In genomic region chr18:7224198-7224597, GRCh38 we compare ENCODE assay signal across 33 cellular contexts. TPM values are rescaled to one million over a fixed set of nuclear protein-coding genes. Genes with fewer than 3 reads are reported as not detected.
"Had no signal": no experiment of that assay in that cellular context is flagged by ENCODE, and none has a peak within 500 bp of the region (broad histone marks: within the 10 kb centered on the region; RNA-seq: fewer than 3 reads in every experiment).

No MANE protein-coding gene starts in this region.

- H3K4me1 Mint-ChIP-seq: activated CD4-positive, alpha-beta memory T cell treated with anti-CD3 and anti-CD28 coated beads, Interleukin-2, amount 10 ng/mL, durations not matched to agents 7 days and 5 days; activated CD4-positive, alpha-beta T cell treated with anti-CD3 and anti-CD28 coated beads for 36 hours; activated T-helper 17 cell treated with anti-CD3 and anti-CD28 coated beads, Interleukin-2, amount 50 U/mL, for 72 hours; central memory CD8-positive, alpha-beta T cell; T-cell had no signal

- DNase-seq: activated CD4-positive, alpha-beta memory T cell treated with anti-CD3 and anti-CD28 coated beads, Interleukin-2, amount 10 ng/mL, durations not matched to agents 7 days and 5 days; activated CD4-positive, alpha-beta T cell treated with anti-CD3 and anti-CD28 coated beads for 36 hours; activated CD4-positive, alpha-beta T cell treated with anti-CD3 and anti-CD28 coated beads, Interleukin-2, amount 50 U/mL, for 1 hour; activated gamma-delta T cell; activated naive CD4-positive, alpha-beta T cell treated with anti-CD3 and anti-CD28 coated beads for 36 hours; activated T-cell treated with anti-CD3 and anti-CD28 coated beads for 4 hours; activated T-cell treated with anti-CD3 and anti-CD28 coated beads, Interleukin-2, amount 50 U/mL, for 48 hours; amygdala; Kasumi-1; KBM-7; NCI-H1105 treated with DMSO at 0.1 percent for 48 hours; NCI-H1436 treated with DMSO at 0.1 percent for 48 hours; NCI-H187; NCI-H2081 treated with DMSO at 0.1 percent for 48 hours; NCI-H2171 treated with DMSO at 0.1 percent for 48 hours; NCI-H226; NCI-H510A treated with DMSO at 0.1 percent for 48 hours; NCI-H774; NK-92 treated with Interleukin-12 subunit alpha and Interleukin-12 subunit beta, amount 100 ng/mL, for 24 hours; OCI-M1; RPMI8226; T-cell; T-helper 2 cell had no signal

- H3K36me3 Mint-ChIP-seq: activated naive CD8-positive, alpha-beta T cell; brain; T-cell had no signal

- H3K4me3 ChIP-seq: SK-N-MC had no signal

- H3K27ac ChIP-seq: SK-N-MC, VCaP had no signal

- ATAC-seq: activated CD4-positive, alpha-beta T cell treated with anti-CD3 and anti-CD28 coated beads for 36 hours; activated T-helper 17 cell treated with anti-CD3 and anti-CD28 coated beads, Interleukin-2, amount 50 U/mL, for 72 hours; Panc1; Right ventricle myocardium inferior; T-cell had no signal

- H3K27me3 Mint-ChIP-seq: activated CD4-positive, alpha-beta memory T cell treated with anti-CD3 and anti-CD28 coated beads, Interleukin-2, amount 10 ng/mL, durations not matched to agents 7 days and 5 days; activated naive CD8-positive, alpha-beta T cell; activated T-helper 17 cell treated with anti-CD3 and anti-CD28 coated beads, Interleukin-2, amount 50 U/mL, for 72 hours; brain; central memory CD8-positive, alpha-beta T cell had no signal

- H3K27ac Mint-ChIP-seq: activated CD4-positive, alpha-beta memory T cell treated with anti-CD3 and anti-CD28 coated beads, Interleukin-2, amount 10 ng/mL, durations not matched to agents 7 days and 5 days; activated CD4-positive, alpha-beta T cell treated with anti-CD3 and anti-CD28 coated beads for 36 hours; activated naive CD4-positive, alpha-beta T cell treated with anti-CD3 and anti-CD28 coated beads for 36 hours; activated naive CD8-positive, alpha-beta T cell; activated T-helper 17 cell treated with anti-CD3 and anti-CD28 coated beads, Interleukin-2, amount 50 U/mL, for 72 hours; T-cell had no signal

- H3K4me3 Mint-ChIP-seq: activated CD4-positive, alpha-beta memory T cell treated with anti-CD3 and anti-CD28 coated beads, Interleukin-2, amount 10 ng/mL, durations not matched to agents 7 days and 5 days; activated CD4-positive, alpha-beta T cell treated with anti-CD3 and anti-CD28 coated beads for 36 hours; activated naive CD4-positive, alpha-beta T cell treated with anti-CD3 and anti-CD28 coated beads for 36 hours; activated naive CD8-positive, alpha-beta T cell; activated T-helper 17 cell treated with anti-CD3 and anti-CD28 coated beads, Interleukin-2, amount 50 U/mL, for 72 hours; brain; central memory CD8-positive, alpha-beta T cell; T-cell had no signal

- H3K9me3 Mint-ChIP-seq: activated CD4-positive, alpha-beta memory T cell treated with anti-CD3 and anti-CD28 coated beads, Interleukin-2, amount 10 ng/mL, durations not matched to agents 7 days and 5 days; activated naive CD4-positive, alpha-beta T cell treated with anti-CD3 and anti-CD28 coated beads for 36 hours; activated T-helper 17 cell treated with anti-CD3 and anti-CD28 coated beads, Interleukin-2, amount 50 U/mL, for 72 hours; central memory CD8-positive, alpha-beta T cell had no signal

RNA-seq across cellular contexts. Expression of gene LRRC30, which starts 6.7 kb away (rescaled TPM):
- total RNA-seq: activated CD4-positive, alpha-beta memory T cell treated with anti-CD3 and anti-CD28 coated beads, Interleukin-2, amount 10 ng/mL, durations not matched to agents 7 days and 5 days; activated CD4-positive, alpha-beta T cell treated with anti-CD3 and anti-CD28 coated beads for 36 hours; activated CD8-positive, alpha-beta memory T cell treated with anti-CD3 and anti-CD28 coated beads for 36 hours; activated naive CD4-positive, alpha-beta T cell treated with anti-CD3 and anti-CD28 coated beads for 36 hours; activated T-helper 17 cell treated with anti-CD3 and anti-CD28 coated beads, Interleukin-2, amount 50 U/mL, for 72 hours; astrocyte; Right ventricle myocardium inferior; T-cell had no signal
